Comparison of ENCODE assay signal across 8 cellular contexts in the genomic region with DNA sequence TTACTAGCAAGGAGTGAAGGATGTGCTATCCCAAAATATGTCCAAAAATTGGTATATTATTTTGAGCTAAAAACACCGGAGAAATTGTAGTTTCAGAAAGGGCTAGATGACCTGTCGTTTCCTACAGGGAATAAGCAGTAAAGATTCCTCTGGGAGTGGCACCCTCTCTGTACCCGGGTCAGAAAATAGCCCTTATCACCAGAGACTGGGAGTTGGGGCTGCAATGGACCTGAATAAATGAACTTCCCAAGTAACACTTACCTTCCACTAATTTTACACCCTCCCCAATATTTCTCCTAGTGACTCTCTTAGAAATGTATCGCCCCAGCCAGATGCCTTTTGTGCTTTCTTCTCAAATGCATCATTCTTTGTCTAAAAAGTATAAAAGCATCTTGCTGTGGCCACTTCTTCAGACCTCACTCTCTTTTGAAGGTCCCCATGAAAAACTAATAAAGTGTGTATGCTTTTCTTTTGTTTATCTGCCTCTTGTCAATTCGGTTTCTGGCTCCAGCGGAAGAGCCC. TPM values are rescaled to one million over a fixed set of nuclear protein-coding genes. Genes with fewer than 3 reads are reported as not detected.
A peak's percentile ranks its signal among the peaks of the same experiment; 100 is the strongest.
DNase-seq lines count a peak whose midpoint lies in the region; ATAC-seq and TF ChIP-seq lines count a peak whose summit lies in the region.

No MANE protein-coding gene starts in this region.

- H3K9me3 ChIP-seq in iPS-18a (ENCODE audit: control insufficient read depth, low read depth, low read length) = no peaks in the 10 kb centered on the region

- ATAC-seq in activated CD8-positive, alpha-beta T cell treated with anti-CD3 and anti-CD28 coated beads for 36 hours = no peak
- ATAC-seq in stimulated activated naive CD8-positive, alpha-beta T cell treated with anti-CD3 and anti-CD28 coated beads, Interleukin-15, amount 100 ng/mL, for 72 hours = no peak

- CTCF ChIA-PET in activated CD8-positive, alpha-beta T cell treated with anti-CD3 and anti-CD28 coated beads for 36 hours (lab: Charles Lee) = interaction anchor here (1.5 to 6.8 kb wide), 3 partner anchors 11 to 14 kb away, joined by 5 to 44 read pairs (median 5); no protein-coding TSS in a partner anchor

- peaks cover 5% of the 10 kb centered on the region for H3K4me1 ChIP-seq in iPS-18a (ENCODE audit: control insufficient read depth, low read depth, low read length)

- POLR2A ChIA-PET in activated CD8-positive, alpha-beta T cell treated with anti-CD3 and anti-CD28 coated beads for 36 hours (lab: Charles Lee) = interaction anchor here (0.6 to 3.5 kb wide), 7 partner anchors 9 to 365 kb away, joined by 3 to 11 read pairs (median 5); partner anchors contain the start of genes NPC1 and RIOK3

- peak overlapping the region; percentile 59 for H3K9ac ChIP-seq in iPS-18a (ENCODE audit: low read length)

- peak overlapping the region; percentile 69 for H3K4me3 ChIP-seq in iPS-18a (ENCODE audit: low read length)

- H3K27ac ChIP-seq in iPS-18a (ENCODE audit: low read length) = no peak overlapping the region

- DNase-seq in NCI-H82 (lab: John Stamatoyannopoulos, UW) (peak; percentile 16), NCI-H82 treated with DMSO at 0.1 percent for 48 hours (lab: John Stamatoyannopoulos, UW; ENCODE audit: unreplicated experiment) (no peak), SKM-1 (lab: John Stamatoyannopoulos, UW; ENCODE audit: unreplicated experiment) (no peak)
- no peak for DNase-seq in activated CD8-positive, alpha-beta T cell treated with anti-CD3 and anti-CD28 coated beads for 36 hours
- DNase-seq in stimulated activated naive CD8-positive, alpha-beta T cell treated with anti-CD3 and anti-CD28 coated beads, Interleukin-15, amount 100 ng/mL, for 72 hours = no peak
- no peak for DNase-seq in stimulated activated naive CD4-positive, alpha-beta T cell treated with Interleukin-2 at 50 U/mL for 16 hours (lab: John Stamatoyannopoulos, UW)
- DNase-seq in effector CD4-positive, alpha-beta T cell = no peak

- no peaks in the 10 kb centered on the region for H3K9me3 Mint-ChIP-seq in activated CD8-positive, alpha-beta T cell treated with anti-CD3 and anti-CD28 coated beads for 36 hours
- H3K9me3 Mint-ChIP-seq in stimulated activated naive CD8-positive, alpha-beta T cell treated with anti-CD3 and anti-CD28 coated beads, Interleukin-15, amount 100 ng/mL, for 72 hours = no peaks in the 10 kb centered on the region

- peaks cover 3% of the 10 kb centered on the region for H3K36me3 ChIP-seq in iPS-18a (ENCODE audit: control insufficient read depth, low read depth, low read length)

- peaks cover 11% of the 10 kb centered on the region for H3K36me3 Mint-ChIP-seq in activated CD8-positive, alpha-beta T cell treated with anti-CD3 and anti-CD28 coated beads for 36 hours (ENCODE audit: low read depth)

- H3K4me1 Mint-ChIP-seq in activated CD8-positive, alpha-beta T cell treated with anti-CD3 and anti-CD28 coated beads for 36 hours (ENCODE audit: low read depth) = peaks cover 41% of the 10 kb centered on the region
- H3K4me1 Mint-ChIP-seq in stimulated activated naive CD8-positive, alpha-beta T cell treated with anti-CD3 and anti-CD28 coated beads, Interleukin-15, amount 100 ng/mL, for 72 hours = peaks cover 46% of the 10 kb centered on the region

- peaks cover 33% of the 10 kb centered on the region for H3K27me3 ChIP-seq in iPS-18a (ENCODE audit: control insufficient read depth, insufficient read depth, low read length)

- peak overlapping the region; percentile 89 for H3K27ac Mint-ChIP-seq in activated CD8-positive, alpha-beta T cell treated with anti-CD3 and anti-CD28 coated beads for 36 hours
- H3K27ac Mint-ChIP-seq in stimulated activated naive CD8-positive, alpha-beta T cell treated with anti-CD3 and anti-CD28 coated beads, Interleukin-15, amount 100 ng/mL, for 72 hours = peak overlapping the region; percentile 92 to 94

- H3K27me3 Mint-ChIP-seq in activated CD8-positive, alpha-beta T cell treated with anti-CD3 and anti-CD28 coated beads for 36 hours = no peaks in the 10 kb centered on the region
- H3K27me3 Mint-ChIP-seq in stimulated activated naive CD8-positive, alpha-beta T cell treated with anti-CD3 and anti-CD28 coated beads, Interleukin-15, amount 100 ng/mL, for 72 hours = no peaks in the 10 kb centered on the region

- TF ChIP-seq CTCF in activated CD8-positive, alpha-beta T cell treated with anti-CD3 and anti-CD28 coated beads for 36 hours (IDR thresholded peaks at IDR 0.05) = no peak

- peak overlapping the region; percentile 97 for H3K4me3 Mint-ChIP-seq in activated CD8-positive, alpha-beta T cell treated with anti-CD3 and anti-CD28 coated beads for 36 hours
- H3K4me3 Mint-ChIP-seq in stimulated activated naive CD8-positive, alpha-beta T cell treated with anti-CD3 and anti-CD28 coated beads, Interleukin-15, amount 100 ng/mL, for 72 hours = peak overlapping the region; percentile 89 to 96

- intact Hi-C loops in activated CD8-positive, alpha-beta T cell treated with anti-CD3 and anti-CD28 coated beads for 36 hours (cut with micrococcal nuclease) = loop anchor here (5.0 kb wide), 1 partner anchor 85 kb away; the partner anchor contains the start of gene NPC1

RNA-seq across cellular contexts. Expression of gene RMC1, which starts 0.7 kb away (rescaled TPM):
- 10 to 100 TPM; 26.1 to 28.5 TPM for total RNA-seq in activated CD8-positive, alpha-beta T cell treated with anti-CD3 and anti-CD28 coated beads for 36 hours

RNA-seq across cellular contexts. Expression of gene RIOK3, which starts 49.5 kb away (rescaled TPM):
- 10 to 100 TPM; 74.7 to 81.3 TPM for total RNA-seq in activated CD8-positive, alpha-beta T cell treated with anti-CD3 and anti-CD28 coated beads for 36 hours
